ENCODE assay signal across 1 cellular context in the genomic region with DNA sequence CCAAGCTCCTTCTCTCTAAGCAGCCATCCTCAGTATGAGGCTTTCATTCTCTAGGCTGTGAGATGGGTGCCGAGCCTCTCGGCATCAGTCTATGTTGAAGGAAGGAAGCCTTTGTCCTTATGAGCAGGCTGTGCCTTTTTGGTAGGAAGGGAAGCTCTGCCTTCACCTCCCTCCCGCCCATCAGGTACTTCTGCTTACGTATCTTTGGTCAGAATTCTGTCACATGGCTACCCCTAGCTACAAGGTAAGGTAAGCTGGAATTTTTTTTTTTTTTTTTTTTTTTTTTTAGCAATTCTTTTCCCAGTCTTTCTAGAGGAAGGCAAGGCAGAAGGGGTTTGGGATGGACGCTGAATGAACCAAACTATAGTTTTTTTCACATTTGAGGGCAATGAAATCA.
TF ChIP-seq lines count a peak whose summit lies in the region.

No MANE protein-coding gene starts in this region.

TF ChIP-seq in K562, 482 proteins besides CTCF, POLR2A, EP300 and RAD21:
- TF ChIP-seq, protein P1, sequence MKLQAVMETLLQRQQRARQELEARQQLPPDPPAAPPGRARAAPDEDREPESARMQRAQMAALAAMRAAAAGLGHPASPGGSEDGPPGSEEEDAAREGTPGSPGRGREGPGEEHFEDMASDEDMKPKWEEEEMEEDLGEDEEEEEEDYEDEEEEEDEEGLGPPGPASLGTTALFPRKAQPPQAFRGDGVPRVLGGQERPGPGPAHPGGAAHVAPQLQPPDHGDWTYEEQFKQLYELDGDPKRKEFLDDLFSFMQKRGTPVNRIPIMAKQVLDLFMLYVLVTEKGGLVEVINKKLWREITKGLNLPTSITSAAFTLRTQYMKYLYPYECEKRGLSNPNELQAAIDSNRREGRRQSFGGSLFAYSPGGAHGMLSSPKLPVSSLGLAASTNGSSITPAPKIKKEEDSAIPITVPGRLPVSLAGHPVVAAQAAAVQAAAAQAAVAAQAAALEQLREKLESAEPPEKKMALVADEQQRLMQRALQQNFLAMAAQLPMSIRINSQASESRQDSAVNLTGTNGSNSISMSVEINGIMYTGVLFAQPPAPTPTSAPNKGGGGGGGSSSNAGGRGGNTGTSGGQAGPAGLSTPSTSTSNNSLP (IDR thresholded peaks at IDR 0.05; ENCODE audit: borderline replicate concordance, low read depth, low read length) = no peak
- TF ChIP-seq NFIX (CRISPR knock-in tag; IDR thresholded peaks at IDR 0.05; ENCODE audit: low read depth) = no peak
- TF ChIP-seq PHF8 (IDR thresholded peaks at IDR 0.05; ENCODE audit: borderline replicate concordance, low read length) = no peak
- no peak for TF ChIP-seq CTBP1 (IDR thresholded peaks at IDR 0.05; ENCODE audit: borderline replicate concordance)
- TF ChIP-seq FOXJ2 (tag; IDR thresholded peaks at IDR 0.05) = no peak
- no peak for TF ChIP-seq PTTG1 (tag; IDR thresholded peaks at IDR 0.05; ENCODE audit: low read depth)
- no peak for TF ChIP-seq FOXK2 (conservative IDR thresholded peaks at IDR 0.05 in 1 of 2, IDR thresholded peaks at IDR 0.05 in 1 of 2; ENCODE audit: low read depth in 2 of 2)
- TF ChIP-seq TOE1 (IDR thresholded peaks at IDR 0.05; ENCODE audit: borderline replicate concordance) = no peak
- TF ChIP-seq TOE1 (CRISPR knock-in tag; IDR thresholded peaks at IDR 0.05; ENCODE audit: borderline replicate concordance, low read depth) = no peak
- no peak for TF ChIP-seq ZNF232 (CRISPR knock-in tag; IDR thresholded peaks at IDR 0.05)
- TF ChIP-seq ZNF778 (CRISPR knock-in tag; IDR thresholded peaks at IDR 0.05) = no peak
- TF ChIP-seq, protein P2, sequence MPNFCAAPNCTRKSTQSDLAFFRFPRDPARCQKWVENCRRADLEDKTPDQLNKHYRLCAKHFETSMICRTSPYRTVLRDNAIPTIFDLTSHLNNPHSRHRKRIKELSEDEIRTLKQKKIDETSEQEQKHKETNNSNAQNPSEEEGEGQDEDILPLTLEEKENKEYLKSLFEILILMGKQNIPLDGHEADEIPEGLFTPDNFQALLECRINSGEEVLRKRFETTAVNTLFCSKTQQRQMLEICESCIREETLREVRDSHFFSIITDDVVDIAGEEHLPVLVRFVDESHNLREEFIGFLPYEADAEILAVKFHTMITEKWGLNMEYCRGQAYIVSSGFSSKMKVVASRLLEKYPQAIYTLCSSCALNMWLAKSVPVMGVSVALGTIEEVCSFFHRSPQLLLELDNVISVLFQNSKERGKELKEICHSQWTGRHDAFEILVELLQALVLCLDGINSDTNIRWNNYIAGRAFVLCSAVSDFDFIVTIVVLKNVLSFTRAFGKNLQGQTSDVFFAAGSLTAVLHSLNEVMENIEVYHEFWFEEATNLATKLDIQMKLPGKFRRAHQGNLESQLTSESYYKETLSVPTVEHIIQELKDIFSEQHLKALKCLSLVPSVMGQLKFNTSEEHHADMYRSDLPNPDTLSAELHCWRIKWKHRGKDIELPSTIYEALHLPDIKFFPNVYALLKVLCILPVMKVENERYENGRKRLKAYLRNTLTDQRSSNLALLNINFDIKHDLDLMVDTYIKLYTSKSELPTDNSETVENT (CRISPR knock-in tag; IDR thresholded peaks at IDR 0.05) = no peak
- no peak for TF ChIP-seq BRD4 (IDR thresholded peaks at IDR 0.05)
- no peak for TF ChIP-seq HCFC1 (IDR thresholded peaks at IDR 0.05; ENCODE audit: low read depth, low read length)
- TF ChIP-seq ZNF717 (CRISPR knock-in tag; IDR thresholded peaks at IDR 0.05) = no peak
- TF ChIP-seq ZNF668 (CRISPR knock-in tag; IDR thresholded peaks at IDR 0.05) = no peak
- no peak for TF ChIP-seq DDX20 (tag; IDR thresholded peaks at IDR 0.05; ENCODE audit: low read depth)
